Comparison of ENCODE assay signal across 9 cellular contexts in genomic region chr15:95259965-95260364, GRCh38.
DNase-seq lines count a peak whose midpoint lies in the region; ATAC-seq, FAIRE-seq and TF ChIP-seq lines count a peak whose summit lies in the region.
"Had no signal": no experiment of that assay in that cellular context is flagged by ENCODE, and none has a peak within 500 bp of the region (broad histone marks: within the 10 kb centered on the region; RNA-seq: fewer than 3 reads in every experiment).

No MANE protein-coding gene starts in this region.

- no peaks in the 10 kb centered on the region for H3K9me3 ChIP-seq in hepatocyte (ENCODE audit: low read depth)
- no peaks in the 10 kb centered on the region for H3K9me3 ChIP-seq in thoracic aorta
- H3K9me3 ChIP-seq: gastrocnemius medialis had no signal

- H3K4me1 ChIP-seq in hepatocyte (ENCODE audit: insufficient read depth) (peaks cover 8% of the 10 kb centered on the region), thoracic aorta (ENCODE audit: control insufficient read depth in 1 of 2, low read depth in 2 of 2) (peaks cover 11 to 41% of the 10 kb centered on the region in 2 donors)
- H3K4me1 ChIP-seq: gastrocnemius medialis had no signal

- H3K9me2 ChIP-seq in hepatocyte (replicated peaks; ENCODE audit: insufficient read depth) = no peaks in the 10 kb centered on the region

- H3K4me3 ChIP-seq in hepatocyte (no peak overlapping the region), thoracic aorta (peak overlapping the region; percentile 45)
- H3K4me3 ChIP-seq: gastrocnemius medialis had no signal

- WGBS in hepatocyte (ENCODE audit: low lambda C conversion rate, missing lambda C conversion rate) = 58% methylated on average over 3 of the region's 3 CpGs

- no peaks in the 10 kb centered on the region for H3K79me2 ChIP-seq in hepatocyte

- TF ChIP-seq CTCF in hepatocyte (IDR thresholded peaks at IDR 0.05; ENCODE audit: poor library complexity) (no peak), thoracic aorta (IDR thresholded peaks at IDR 0.05) (no peak)

- ATAC-seq in HG02610 (IDR thresholded peaks at IDR 0.05; ENCODE audit: unreplicated experiment) (peak; percentile 18), thoracic aorta (ENCODE audit: insufficient number of reproducible peaks, low FRiP score, low read depth) (peak; percentile 56), HG03175 (IDR thresholded peaks at IDR 0.05; ENCODE audit: unreplicated experiment) (no peak)

- H2AFZ ChIP-seq in hepatocyte = no peak overlapping the region

- H3K36me3 ChIP-seq in hepatocyte (replicated peaks; ENCODE audit: insufficient read depth, low read depth) (no peaks in the 10 kb centered on the region), thoracic aorta (no peaks in the 10 kb centered on the region)
- H3K36me3 ChIP-seq: gastrocnemius medialis had no signal

- H4K20me1 ChIP-seq in hepatocyte (ENCODE audit: insufficient read depth, poor library complexity, severe bottlenecking) = no peaks in the 10 kb centered on the region

- H3K27ac ChIP-seq in hepatocyte (no peak overlapping the region), thoracic aorta (peak overlapping the region; percentile 68 to 84)

- H3K4me2 ChIP-seq in hepatocyte = peak overlapping the region; percentile 52

- peak; percentile 28 for FAIRE-seq in TTC549 (lab: Jason Lieb, UNC)
- FAIRE-seq: H54 had no signal

- DNase-seq in hepatocyte (ENCODE audit: low spot score) (no peak), thoracic aorta (ENCODE audit: low spot score) (no peak), H4 (ENCODE audit: low spot score) (no peak), NCI-H187 treated with DMSO at 0.1 percent for 48 hours (lab: John Stamatoyannopoulos, UW) (no peak)

- H3K27me3 ChIP-seq in hepatocyte (no peaks in the 10 kb centered on the region), thoracic aorta (replicated peaks; ENCODE audit: insufficient read depth) (no peaks in the 10 kb centered on the region)
- H3K27me3 ChIP-seq: gastrocnemius medialis had no signal
